8 cellular contexts compared by ENCODE assay signal in the genomic region with DNA sequence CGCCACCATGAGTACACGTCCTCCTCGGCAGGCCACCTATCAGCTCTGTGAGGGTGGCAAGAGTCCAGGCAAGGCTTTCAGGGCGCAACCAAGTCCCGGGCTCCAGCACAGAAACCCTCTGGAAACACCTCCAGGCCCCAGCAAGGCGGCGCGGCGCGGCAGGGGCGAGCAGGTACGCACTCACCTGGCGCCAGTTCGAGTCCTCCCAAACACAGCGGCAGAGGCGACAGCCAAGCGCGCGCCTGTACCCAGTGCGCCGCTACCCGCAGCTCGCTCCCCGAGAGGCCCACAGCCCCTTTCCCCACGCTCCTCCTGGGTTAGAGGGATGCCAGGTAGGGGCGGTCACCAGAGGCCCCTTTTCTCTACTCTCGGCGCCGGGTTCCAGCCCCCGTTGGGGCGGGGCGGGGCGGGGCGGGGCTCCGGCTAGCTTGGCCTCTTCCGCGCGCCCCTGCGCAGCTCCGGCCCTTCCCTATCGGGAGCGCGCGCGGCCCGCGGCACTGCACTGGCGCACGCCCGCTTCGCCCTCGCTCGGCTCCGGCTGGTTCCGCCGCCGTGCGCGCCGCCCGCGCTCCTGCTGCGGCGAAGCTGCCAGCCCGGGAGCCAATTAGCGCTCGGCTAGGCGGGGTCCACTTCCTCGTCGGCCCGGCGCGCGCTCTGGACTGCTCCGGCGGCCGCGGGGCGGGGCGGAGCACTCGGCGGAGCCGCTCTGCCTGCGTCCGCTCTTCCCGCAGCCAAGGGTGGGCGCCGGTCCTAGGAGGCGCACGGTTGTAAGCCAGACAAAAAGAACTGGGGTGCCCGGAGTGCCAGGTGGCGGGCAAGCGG. TPM values are rescaled to one million over a fixed set of nuclear protein-coding genes. Genes with fewer than 3 reads are reported as not detected.
DNase-seq lines count a peak whose midpoint lies in the region; ATAC-seq and TF ChIP-seq lines count a peak whose summit lies in the region.

A gene (minus strand): TSS at position 332 of the 822 bp plus-strand sequence. CDS start 5,040 bp downstream, outside the sequence.
A gene with protein sequence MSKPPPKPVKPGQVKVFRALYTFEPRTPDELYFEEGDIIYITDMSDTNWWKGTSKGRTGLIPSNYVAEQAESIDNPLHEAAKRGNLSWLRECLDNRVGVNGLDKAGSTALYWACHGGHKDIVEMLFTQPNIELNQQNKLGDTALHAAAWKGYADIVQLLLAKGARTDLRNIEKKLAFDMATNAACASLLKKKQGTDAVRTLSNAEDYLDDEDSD (plus strand): TSS at position 691 of the 822 bp plus-strand sequence. CDS start 179 bp downstream, outside the sequence.

- intact Hi-C loops in testis (cut with DNase I; ENCODE audit: low total_unique reads): no loop called here

- H3K4me1 ChIP-seq in osteoblast (ENCODE audit: insufficient read depth, low read length) (peaks cover 18% of the 10 kb centered on the region), testis (peaks cover 30% of the 10 kb centered on the region)

- H3K9me3 ChIP-seq in osteoblast (ENCODE audit: low read depth, low read length) (no peaks in the 10 kb centered on the region), testis (no peaks in the 10 kb centered on the region)

- no peaks in the 10 kb centered on the region for H3K27me3 ChIP-seq in osteoblast (ENCODE audit: insufficient read depth, low read length)
- no peaks in the 10 kb centered on the region for H3K27me3 ChIP-seq in testis

- DNase-seq in GM12864 (ENCODE audit: low read depth) (peak; percentile 75), NCI-H1105 treated with DMSO at 0.1 percent for 48 hours (lab: John Stamatoyannopoulos, UW) (peak; percentile 94), SKM-1 treated with dmso at 0.1 percent for 144 hours (lab: John Stamatoyannopoulos, UW; ENCODE audit: unreplicated experiment) (peak; percentile 76), glomerular visceral epithelial cell (ENCODE audit: extremely low spot score) (peak; percentile 97), osteoblast (ENCODE audit: insufficient read length, low spot score, missing footprints) (peak; percentile 98), testis (peak; percentile 97)

- TF ChIP-seq POLR2A in testis (IDR thresholded peaks at IDR 0.05): peak; percentile 22

- H3K36me3 Mint-ChIP-seq in activated naive CD8-positive, alpha-beta T cell: no peaks in the 10 kb centered on the region

- TF ChIP-seq CTCF in GM12864 (IDR thresholded peaks at IDR 0.05; ENCODE audit: low read depth, low read length, missing control alignments) (no peak), osteoblast (IDR thresholded peaks at IDR 0.05; ENCODE audit: extremely low read depth, low read depth, low read length) (no peak), testis (IDR thresholded peaks at IDR 0.05) (no peak)

- peaks cover 15% of the 10 kb centered on the region for H4K20me1 ChIP-seq in osteoblast (ENCODE audit: insufficient read depth, low read length)

- peak within 1 kb of the TSS; percentile 87 for H3K4me3 ChIP-seq in GM12864 (ENCODE audit: low read depth, low read length)
- H3K4me3 ChIP-seq in osteoblast (ENCODE audit: insufficient read depth, low read length): peak within 1 kb of the TSS; percentile 95
- H3K4me3 ChIP-seq in testis: peak within 1 kb of the TSS; percentile 91 to 92

- H3K36me3 ChIP-seq in osteoblast (ENCODE audit: insufficient read depth, low read length) (no peaks in the 10 kb centered on the region), testis (ENCODE audit: low read depth, missing control alignments) (no peaks in the 10 kb centered on the region)

- peaks cover 58% of the 10 kb centered on the region for H3K79me2 ChIP-seq in osteoblast (ENCODE audit: insufficient read depth, low read length)

- 0 to 2% methylated on average over 10 to 92 of the region's 93 CpGs for WGBS in testis, 2 donors

- peak within 1 kb of the TSS; percentile 97 for H2AFZ ChIP-seq in osteoblast (ENCODE audit: low read length)

- H3K9me3 Mint-ChIP-seq in activated naive CD8-positive, alpha-beta T cell (ENCODE audit: low read depth): no peaks in the 10 kb centered on the region

- H3K4me2 ChIP-seq in osteoblast (ENCODE audit: insufficient read depth, low read length): peak within 1 kb of the TSS; percentile 94

- peak within 1 kb of the TSS; percentile 95 for H3K27ac Mint-ChIP-seq in activated naive CD8-positive, alpha-beta T cell

- H3K27me3 Mint-ChIP-seq in activated naive CD8-positive, alpha-beta T cell: no peaks in the 10 kb centered on the region

- H3K27ac ChIP-seq in osteoblast (ENCODE audit: low read depth, low read length) (peak within 1 kb of the TSS; percentile 85), testis (peak within 1 kb of the TSS; percentile 87 to 98)

- H3K4me1 Mint-ChIP-seq in activated naive CD8-positive, alpha-beta T cell (ENCODE audit: low read depth): peaks cover 78% of the 10 kb centered on the region

- peak; percentile 88 for ATAC-seq in HG02678 (IDR thresholded peaks at IDR 0.05; ENCODE audit: unreplicated experiment)

- H3K4me3 Mint-ChIP-seq in activated naive CD8-positive, alpha-beta T cell: peak within 1 kb of the TSS; percentile 100

RNA-seq across cellular contexts. Expression of the first gene that starts in this region (rescaled TPM):
- total RNA-seq in osteoblast (21.4 and 29.2 TPM in 2 replicates), testis (10 to 100 TPM; 13.8 to 22.4 TPM)
- 21.3 TPM for polyA plus RNA-seq in testis (ENCODE audit: insufficient read depth, low read depth, low replicate concordance)

RNA-seq across cellular contexts. Expression of the second gene that starts in this region (rescaled TPM):
- 30.0 and 35.1 TPM in 2 replicates for total RNA-seq in osteoblast
- 10 to 100 TPM; 25.2 to 25.6 TPM for total RNA-seq in testis
- 34.2 TPM for polyA plus RNA-seq in testis (ENCODE audit: insufficient read depth, low read depth, low replicate concordance)

Comparison
In these comparisons a context has a peak if more than half of its experiments do, and no peak if none do; other contexts are left out.
1. Peak in every context shown above with its lines: DNase-seq, ATAC-seq, H3K4me3 ChIP-seq and H3K27ac ChIP-seq.